Comparison of ENCODE assay signal across 1 cellular context in the genomic region with DNA sequence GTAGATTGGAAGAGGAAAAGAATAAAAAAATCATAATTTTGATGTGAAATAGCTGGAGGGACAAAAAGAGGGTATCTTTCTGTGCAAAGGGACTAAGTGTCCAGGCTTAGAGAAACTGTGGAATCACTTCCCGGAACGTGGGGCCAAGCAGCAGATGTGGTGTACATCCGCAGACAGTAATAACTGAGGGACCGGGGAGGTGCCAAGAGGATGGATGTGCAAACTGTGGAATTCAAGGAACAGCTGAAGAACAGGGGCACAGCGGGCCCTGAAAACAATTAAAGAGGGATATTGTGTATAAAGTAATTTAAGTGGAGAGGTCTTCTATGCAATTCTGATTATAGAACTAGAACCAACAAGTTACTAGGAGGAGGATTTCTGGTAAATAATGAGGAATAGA.
TF ChIP-seq lines count a peak whose summit lies in the region.

No MANE protein-coding gene starts in this region.

TF ChIP-seq in IMR-90, 13 proteins besides CTCF, POLR2A, EP300 and RAD21 (continued from another document):
- no peak for TF ChIP-seq CEBPB (IDR thresholded peaks at IDR 0.05; ENCODE audit: low read depth, low read length)
- TF ChIP-seq RFX5 (IDR thresholded peaks at IDR 0.05; ENCODE audit: low read depth, low read length): no peak
- no peak for TF ChIP-seq MXI1 (IDR thresholded peaks at IDR 0.05; ENCODE audit: borderline replicate concordance, low read depth, low read length)
- no peak for TF ChIP-seq FOS (IDR thresholded peaks at IDR 0.05; ENCODE audit: low read depth, low read length)
- TF ChIP-seq SMC3 (IDR thresholded peaks at IDR 0.05; ENCODE audit: low read depth, low read length): no peak
- TF ChIP-seq, protein P1, sequence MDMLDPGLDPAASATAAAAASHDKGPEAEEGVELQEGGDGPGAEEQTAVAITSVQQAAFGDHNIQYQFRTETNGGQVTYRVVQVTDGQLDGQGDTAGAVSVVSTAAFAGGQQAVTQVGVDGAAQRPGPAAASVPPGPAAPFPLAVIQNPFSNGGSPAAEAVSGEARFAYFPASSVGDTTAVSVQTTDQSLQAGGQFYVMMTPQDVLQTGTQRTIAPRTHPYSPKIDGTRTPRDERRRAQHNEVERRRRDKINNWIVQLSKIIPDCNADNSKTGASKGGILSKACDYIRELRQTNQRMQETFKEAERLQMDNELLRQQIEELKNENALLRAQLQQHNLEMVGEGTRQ (IDR thresholded peaks at IDR 0.05; ENCODE audit: low read depth, low read length): no peak
TF ChIP-seq in IMR-90: peak in this region for 0.
